ENCODE assay signal across 20 cellular contexts in genomic region chr15:71153823-71154524, GRCh38. TPM values are rescaled to one million over a fixed set of nuclear protein-coding genes. Genes with fewer than 3 reads are reported as not detected.
DNase-seq lines count a peak whose midpoint lies in the region; ATAC-seq and TF ChIP-seq lines count a peak whose summit lies in the region.
"Had no signal": no experiment of that assay in that cellular context is flagged by ENCODE, and none has a peak within 500 bp of the region (broad histone marks: within the 10 kb centered on the region; RNA-seq: fewer than 3 reads in every experiment).

No MANE protein-coding gene starts in this region.

- intact Hi-C loops in left ventricle myocardium inferior (cut with micrococcal nuclease), result no loop called here
- intact Hi-C loops in CD4-positive, alpha-beta T cell (cut with DNase I, micrococcal nuclease), result no loop called here
- intact Hi-C loops in activated CD4-positive, alpha-beta memory T cell treated with anti-CD3 and anti-CD28 coated beads for 36 hours (cut with micrococcal nuclease), result no loop called here

- H3K9me3 ChIP-seq in endodermal cell (ENCODE audit: control insufficient read depth, low read length) (no peaks in the 10 kb centered on the region), left ventricle myocardium inferior (replicated peaks) (no peaks in the 10 kb centered on the region)
- H3K9me3 ChIP-seq in CD4-positive, alpha-beta T cell (ENCODE audit: control insufficient read depth, low read length), result no peaks in the 10 kb centered on the region
- H3K9me3 ChIP-seq: left lung, testis had no signal

- ATAC-seq in CD4-positive, alpha-beta T cell (ENCODE audit: poor library complexity), result no peak
- ATAC-seq: activated CD8-positive, alpha-beta T cell treated with anti-CD3 and anti-CD28 coated beads for 36 hours; K562; left lung had no signal

- H3K27me3 ChIP-seq in endodermal cell (ENCODE audit: control insufficient read depth, insufficient read depth, low read length, poor library complexity, severe bottlenecking) (no peaks in the 10 kb centered on the region), left ventricle myocardium inferior (ENCODE audit: low read depth) (no peaks in the 10 kb centered on the region)
- H3K27me3 ChIP-seq in CD4-positive, alpha-beta T cell (ENCODE audit: control insufficient read depth, insufficient read depth, low read length), result no peaks in the 10 kb centered on the region
- H3K27me3 ChIP-seq: left lung, testis had no signal

- H3K27ac ChIP-seq in endodermal cell (ENCODE audit: low read depth, low read length) (no peak overlapping the region), left ventricle myocardium inferior (replicated peaks) (peak overlapping the region; percentile 80)
- H3K27ac ChIP-seq in CD4-positive, alpha-beta T cell (ENCODE audit: low read depth, low read length), result no peak overlapping the region
- H3K27ac ChIP-seq: left lung, testis had no signal

- DNase-seq in AG10803 (ENCODE audit: low read depth) (peak; percentile 27), NCI-H2171 (lab: John Stamatoyannopoulos, UW) (peak; percentile 10), endodermal cell (peak; percentile 72), left ventricle myocardium inferior (no peak), inferior parietal cortex (ENCODE audit: extremely low spot score) (no peak), T-helper 9 cell (no peak)
- DNase-seq in CD4-positive, alpha-beta T cell, result no peak
- no peak for DNase-seq in activated CD4-positive, alpha-beta memory T cell treated with anti-CD3 and anti-CD28 coated beads for 36 hours
- DNase-seq: ACHN; activated CD8-positive, alpha-beta T cell treated with anti-CD3 and anti-CD28 coated beads for 36 hours; activated naive CD4-positive, alpha-beta T cell treated with anti-CD3 and anti-CD28 coated beads, Interleukin-2, amount 10 ng/mL, durations not matched to agents 7 days and 5 days; activated T-cell treated with anti-CD3 and anti-CD28 coated beads, Interleukin-2, amount 50 U/mL, for 1 hour; aorta; left lung; NCI-H187; NCI-H446; SIG-M5; testis had no signal

- H3K4me1 Mint-ChIP-seq in endodermal cell, result peaks cover 19% of the 10 kb centered on the region
- no peaks in the 10 kb centered on the region for H3K4me1 Mint-ChIP-seq in CD4-positive, alpha-beta T cell (ENCODE audit: low read depth)
- no peaks in the 10 kb centered on the region for H3K4me1 Mint-ChIP-seq in activated CD4-positive, alpha-beta memory T cell treated with anti-CD3 and anti-CD28 coated beads for 36 hours (ENCODE audit: low read depth)
- H3K4me1 Mint-ChIP-seq: activated naive CD4-positive, alpha-beta T cell treated with anti-CD3 and anti-CD28 coated beads, Interleukin-2, amount 10 ng/mL, durations not matched to agents 7 days and 5 days had no signal

- TF ChIP-seq CTCF in AG10803 (conservative IDR thresholded peaks at IDR 0.05; ENCODE audit: low read length) (no peak), endodermal cell (conservative IDR thresholded peaks at IDR 0.05) (no peak), left ventricle myocardium inferior (IDR thresholded peaks at IDR 0.05; ENCODE audit: borderline replicate concordance) (no peak)
- TF ChIP-seq CTCF in CD4-positive, alpha-beta T cell (IDR thresholded peaks at IDR 0.05), result no peak

- H3K4me1 ChIP-seq in endodermal cell (ENCODE audit: control insufficient read depth, insufficient read depth, low read length), result no peaks in the 10 kb centered on the region
- H3K4me1 ChIP-seq in left ventricle myocardium inferior, result peaks cover 54% of the 10 kb centered on the region
- H3K4me1 ChIP-seq: left lung, testis had no signal

- POLR2A ChIA-PET in CD4-positive, alpha-beta T cell (lab: Charles Lee), result no interaction called here
- POLR2A ChIA-PET in activated CD4-positive, alpha-beta memory T cell treated with anti-CD3 and anti-CD28 coated beads for 36 hours (lab: Charles Lee), result no interaction called here

- no peak overlapping the region for H3K27ac Mint-ChIP-seq in endodermal cell
- H3K27ac Mint-ChIP-seq in CD4-positive, alpha-beta T cell, result no peak overlapping the region
- no peak overlapping the region for H3K27ac Mint-ChIP-seq in activated CD4-positive, alpha-beta memory T cell treated with anti-CD3 and anti-CD28 coated beads for 36 hours
- H3K27ac Mint-ChIP-seq: activated CD8-positive, alpha-beta T cell treated with anti-CD3 and anti-CD28 coated beads for 36 hours; activated naive CD4-positive, alpha-beta T cell treated with anti-CD3 and anti-CD28 coated beads, Interleukin-2, amount 10 ng/mL, durations not matched to agents 7 days and 5 days had no signal

- 67 to 73% methylated on average over 2 to 8 of the region's 8 CpGs for WGBS in endodermal cell (ENCODE audit: insufficient coverage in 1 of 2, insufficient read length in 1 of 2), 2 experiments

- H3K9ac ChIP-seq in endodermal cell (ENCODE audit: extremely low read depth, low read length, poor library complexity, severe bottlenecking), result no peak overlapping the region

- H3K36me3 Mint-ChIP-seq in endodermal cell (ENCODE audit: low read depth), result no peaks in the 10 kb centered on the region
- no peaks in the 10 kb centered on the region for H3K36me3 Mint-ChIP-seq in CD4-positive, alpha-beta T cell (ENCODE audit: low read depth)
- no peaks in the 10 kb centered on the region for H3K36me3 Mint-ChIP-seq in activated CD4-positive, alpha-beta memory T cell treated with anti-CD3 and anti-CD28 coated beads for 36 hours
- H3K36me3 Mint-ChIP-seq: activated naive CD4-positive, alpha-beta T cell treated with anti-CD3 and anti-CD28 coated beads, Interleukin-2, amount 10 ng/mL, durations not matched to agents 7 days and 5 days had no signal

- no peak overlapping the region for H3K4me3 ChIP-seq in AG10803 (ENCODE audit: low read length)
- H3K4me3 ChIP-seq in endodermal cell (ENCODE audit: low read length), result no peak overlapping the region
- no peak overlapping the region for H3K4me3 ChIP-seq in left ventricle myocardium inferior
- H3K4me3 ChIP-seq: K562, left lung, testis had no signal

- no peaks in the 10 kb centered on the region for H3K36me3 ChIP-seq in endodermal cell (ENCODE audit: control insufficient read depth, insufficient read depth, low read length)
- peaks cover 5% of the 10 kb centered on the region for H3K36me3 ChIP-seq in left ventricle myocardium inferior

- CTCF ChIA-PET in CD4-positive, alpha-beta T cell (lab: Charles Lee), result no interaction called here
- CTCF ChIA-PET in activated CD4-positive, alpha-beta memory T cell treated with anti-CD3 and anti-CD28 coated beads for 36 hours (lab: Charles Lee), result no interaction called here

- H3K9me3 Mint-ChIP-seq in endodermal cell, result no peaks in the 10 kb centered on the region
- H3K9me3 Mint-ChIP-seq in CD4-positive, alpha-beta T cell, result no peaks in the 10 kb centered on the region
- no peaks in the 10 kb centered on the region for H3K9me3 Mint-ChIP-seq in activated CD4-positive, alpha-beta memory T cell treated with anti-CD3 and anti-CD28 coated beads for 36 hours
- H3K9me3 Mint-ChIP-seq: activated CD8-positive, alpha-beta T cell treated with anti-CD3 and anti-CD28 coated beads for 36 hours; activated naive CD4-positive, alpha-beta T cell treated with anti-CD3 and anti-CD28 coated beads, Interleukin-2, amount 10 ng/mL, durations not matched to agents 7 days and 5 days had no signal

- no peak overlapping the region for H3K4me3 Mint-ChIP-seq in endodermal cell
- no peak overlapping the region for H3K4me3 Mint-ChIP-seq in CD4-positive, alpha-beta T cell
- H3K4me3 Mint-ChIP-seq in activated CD4-positive, alpha-beta memory T cell treated with anti-CD3 and anti-CD28 coated beads for 36 hours, result no peak overlapping the region
- H3K4me3 Mint-ChIP-seq: activated CD8-positive, alpha-beta T cell treated with anti-CD3 and anti-CD28 coated beads for 36 hours; activated naive CD4-positive, alpha-beta T cell treated with anti-CD3 and anti-CD28 coated beads, Interleukin-2, amount 10 ng/mL, durations not matched to agents 7 days and 5 days had no signal

- peaks cover 16% of the 10 kb centered on the region for H3K27me3 Mint-ChIP-seq in endodermal cell (ENCODE audit: insufficient read depth)
- peaks cover 11% of the 10 kb centered on the region for H3K27me3 Mint-ChIP-seq in CD4-positive, alpha-beta T cell
- H3K27me3 Mint-ChIP-seq in activated CD4-positive, alpha-beta memory T cell treated with anti-CD3 and anti-CD28 coated beads for 36 hours, result peaks cover 4% of the 10 kb centered on the region
- H3K27me3 Mint-ChIP-seq: activated naive CD4-positive, alpha-beta T cell treated with anti-CD3 and anti-CD28 coated beads, Interleukin-2, amount 10 ng/mL, durations not matched to agents 7 days and 5 days had no signal

RNA-seq across cellular contexts. Expression of gene THSD4, which starts 38.7 kb away (rescaled TPM):
- total RNA-seq in endodermal cell (1 to 10 TPM; 4.6 to 5.4 TPM), left ventricle myocardium inferior (95.8 TPM)
- polyA plus RNA-seq in endodermal cell (2013, experiment 1 of 2), result 8.1 TPM
- polyA plus RNA-seq in endodermal cell (2013, experiment 2 of 2), result 6.0 TPM
- total RNA-seq in CD4-positive, alpha-beta T cell, result not detected
- total RNA-seq in activated CD4-positive, alpha-beta memory T cell treated with anti-CD3 and anti-CD28 coated beads for 36 hours, result not detected
- total RNA-seq: activated CD8-positive, alpha-beta T cell treated with anti-CD3 and anti-CD28 coated beads for 36 hours; T-helper 1 cell treated with Interleukin-12 subunit alpha and Interleukin-12 subunit beta and Interleukin-4 antibody, amounts not matched to agents 30 ng/mL and 1 ng/mL, for 36 hours had no signal

Comparison
In these comparisons a context has a peak if more than half of its experiments do, and no peak if none do; other contexts are left out.
1. DNase-seq: peak in AG10803 (single experiment), NCI-H2171 (single experiment) and endodermal cell (single experiment); none in left ventricle myocardium inferior (single experiment), inferior parietal cortex (single experiment), CD4-positive, alpha-beta T cell (0 of 10), T-helper 9 cell (single experiment) and activated CD4-positive, alpha-beta memory T cell treated with anti-CD3 and anti-CD28 coated beads for 36 hours (single experiment).
2. RNA of gene THSD4, which starts 38.7 kb away (total RNA-seq): 95.8 TPM in left ventricle myocardium inferior (single experiment); 4.6 to 5.4 TPM in endodermal cell, not detected in activated CD4-positive, alpha-beta memory T cell treated with anti-CD3 and anti-CD28 coated beads for 36 hours and not detected in CD4-positive, alpha-beta T cell; every median in the first group is over 10 times any median in the second.